ENCODE assay signal across 26 cellular contexts in the genomic region with DNA sequence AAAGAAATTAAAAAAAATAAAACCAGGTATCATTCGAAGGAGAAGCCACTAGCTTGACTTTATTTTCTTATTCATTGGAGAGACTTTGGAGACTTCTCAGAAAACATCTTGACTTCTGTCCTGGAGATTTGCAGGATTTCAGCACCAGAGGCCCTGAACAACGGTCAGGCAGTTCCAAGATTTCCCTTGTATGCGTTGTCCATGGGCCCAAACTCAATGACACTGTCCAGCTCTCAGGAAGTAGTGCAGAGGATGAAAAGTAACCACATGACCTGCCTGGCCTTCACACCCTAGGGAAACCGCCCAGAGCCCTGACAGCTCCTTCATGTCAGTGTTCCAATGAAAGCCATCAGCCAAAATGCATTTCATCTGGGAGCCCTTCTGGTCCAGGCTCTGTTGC.
"Had no signal": no experiment of that assay in that cellular context is flagged by ENCODE, and none has a peak within 500 bp of the region (broad histone marks: within the 10 kb centered on the region; RNA-seq: fewer than 3 reads in every experiment).

No MANE protein-coding gene starts in this region.

- H3K27ac ChIP-seq: stomach, suprapubic skin, testis, thoracic aorta, thyroid gland, tibial artery, tibial nerve, transverse colon, upper lobe of left lung, upper lobe of right lung, uterus, vagina had no signal

- ATAC-seq: stimulated activated effector memory CD8-positive, alpha-beta T cell treated with anti-CD3 and anti-CD28 coated beads, Interleukin-12 subunit alpha, Interleukin-12 subunit beta, amount 100 ng/mL, for 72 hours; stimulated activated memory B cell treated with anti-CD40 and anti-IgM and Interleukin-4, amounts not matched to agents 10 μg/mL and 1 μg/mL and 100 μg/mL, for 72 hours; stimulated activated naive B cell treated with anti-CD40 and anti-IgM and Interleukin-4, amounts not matched to agents 10 μg/mL and 1 μg/mL and 100 μg/mL, for 72 hours; stimulated activated naive CD8-positive, alpha-beta T cell treated with anti-CD3 and anti-CD28 coated beads, Interleukin-15, amount 100 ng/mL, for 72 hours; stimulated activated naive CD8-positive, alpha-beta T cell treated with anti-CD3 and anti-CD28 coated beads, Interleukin-15, Interleukin-2, amounts not matched to agents 100 U/mL and 50 U/mL, for 24 hours had no signal

- H3K9me3 ChIP-seq: stomach, suprapubic skin, testis, thoracic aorta, thyroid gland, tibial artery, tibial nerve, transverse colon, upper lobe of left lung, upper lobe of right lung, uterus, vagina had no signal

- H3K4me1 ChIP-seq: stomach, suprapubic skin, testis, thyroid gland, tibial artery, tibial nerve, transverse colon, upper lobe of left lung, upper lobe of right lung, uterus, vagina had no signal

- H3K27me3 ChIP-seq: stomach, suprapubic skin, testis, thyroid gland, tibial artery, tibial nerve, transverse colon, upper lobe of left lung, upper lobe of right lung, uterus, vagina had no signal

- H3K36me3 ChIP-seq: stomach, suprapubic skin, thoracic aorta, thyroid gland, tibial artery, tibial nerve, transverse colon, upper lobe of left lung, upper lobe of right lung, uterus, vagina had no signal

- H3K4me3 ChIP-seq: stomach, suprapubic skin, testis, thoracic aorta, thyroid gland, tibial artery, tibial nerve, transverse colon, upper lobe of left lung, upper lobe of right lung, uterus, vagina had no signal

- DNase-seq: stimulated activated CD4-positive, alpha-beta T cell treated with anti-CD3 and anti-CD28 coated beads, Interleukin-2, amount 100 ng/mL, for 48 hours; stimulated activated CD4-positive, alpha-beta T cell treated with anti-CD3 and anti-CD28 coated beads, Interleukin-4, amount 100 ng/mL, for 1 hour; stimulated activated CD4-positive, alpha-beta T cell treated with anti-CD3 and anti-CD28 coated beads, Interleukin-4, amount 100 ng/mL, for 24 hours; stimulated activated CD4-positive, alpha-beta T cell treated with anti-CD3 and anti-CD28 coated beads, Interleukin-4, amount 100 ng/mL, for 4 hours; stimulated activated CD8-positive, alpha-beta memory T cell treated with anti-CD3 and anti-CD28 coated beads, Interleukin-4, amount 100 ng/mL, for 48 hours; stimulated activated naive B cell treated with anti-CD40 and anti-IgM and Interleukin-4, amounts not matched to agents 10 μg/mL and 1 μg/mL and 100 μg/mL, for 72 hours; stimulated activated naive CD4-positive, alpha-beta T cell; stimulated activated naive CD4-positive, alpha-beta T cell treated with Interleukin-2 at 50 U/mL for 16 hours; stimulated activated naive CD8-positive, alpha-beta T cell treated with anti-CD3 and anti-CD28 coated beads, Interleukin-15, amount 100 ng/mL, for 72 hours; stimulated activated naive CD8-positive, alpha-beta T cell treated with anti-CD3 and anti-CD28 coated beads, Interleukin-15, Interleukin-2, amounts not matched to agents 100 U/mL and 50 U/mL, for 24 hours; stomach; substantia nigra; testis; thyroid gland; tibial artery; transverse colon; trophoblast cell; upper lobe of left lung; upper lobe of right lung; uterus had no signal
